ENCODE assay signal across 10 cellular contexts in genomic region chr7:128827971-128828711, GRCh38. TPM values are rescaled to one million over a fixed set of nuclear protein-coding genes. Genes with fewer than 3 reads are reported as not detected.
DNase-seq lines count a peak whose midpoint lies in the region; ATAC-seq and TF ChIP-seq lines count a peak whose summit lies in the region.
"Had no signal": no experiment of that assay in that cellular context is flagged by ENCODE, and none has a peak within 500 bp of the region (broad histone marks: within the 10 kb centered on the region; RNA-seq: fewer than 3 reads in every experiment).

No MANE protein-coding gene starts in this region.

- H3K4me3 ChIP-seq in fibroblast of lung (replicated peaks in 1 of 4; ENCODE audit: control extremely low read depth in 1 of 4, insufficient read depth in 1 of 4, low read depth in 3 of 4, low read length in 4 of 4) (no peak overlapping the region), spleen (no peak overlapping the region)
- H3K4me3 ChIP-seq: BLaER1, ovary had no signal

- H3K27ac Mint-ChIP-seq in neural crest cell (ENCODE audit: unreplicated experiment), result no peak overlapping the region
- no peak overlapping the region for H3K27ac Mint-ChIP-seq in stimulated activated effector memory CD8-positive, alpha-beta T cell treated with anti-CD3 and anti-CD28 coated beads, Interleukin-12 subunit alpha, Interleukin-12 subunit beta, amount 100 ng/mL, for 72 hours

- H3K27ac ChIP-seq in fibroblast of lung (ENCODE audit: insufficient read depth, low read length) (peak overlapping the region; percentile 35), spleen (no peak overlapping the region)
- H3K27ac ChIP-seq: BLaER1, ovary had no signal

- H3K27me3 ChIP-seq in fibroblast of lung (ENCODE audit: control insufficient read depth, insufficient read depth, low read length) (no peaks in the 10 kb centered on the region), spleen (replicated peaks in 1 of 7) (peaks cover 4 to 76% (median 47%) of the 10 kb centered on the region in 7 donors)
- H3K27me3 ChIP-seq: ovary had no signal

- no peak overlapping the region for H2AFZ ChIP-seq in fibroblast of lung (ENCODE audit: low read length)

- H3K36me3 ChIP-seq in fibroblast of lung (ENCODE audit: control insufficient read depth, insufficient read depth, low read length) (no peaks in the 10 kb centered on the region), spleen (no peaks in the 10 kb centered on the region)
- H3K36me3 ChIP-seq: BLaER1, ovary had no signal

- no peak for TF ChIP-seq POLR2A in spleen (IDR thresholded peaks at IDR 0.05)

- no peak for TF ChIP-seq CTCF in fibroblast of lung (conservative IDR thresholded peaks at IDR 0.05 in 1 of 2, IDR thresholded peaks at IDR 0.05 in 1 of 2; ENCODE audit: low read depth in 1 of 2, low read length in 2 of 2)
- no peak for TF ChIP-seq CTCF in neural crest cell (conservative IDR thresholded peaks at IDR 0.05)
- no peak for TF ChIP-seq CTCF in spleen (IDR thresholded peaks at IDR 0.05 in 8 of 11, conservative IDR thresholded peaks at IDR 0.05 in 3 of 11)

- no peaks in the 10 kb centered on the region for H4K20me1 ChIP-seq in fibroblast of lung (ENCODE audit: control insufficient read depth, extremely low read depth, insufficient read depth, low read length)
- H4K20me1 ChIP-seq: BLaER1 had no signal

- H3K4me3 Mint-ChIP-seq in neural crest cell, result peak overlapping the region; percentile 52
- no peak overlapping the region for H3K4me3 Mint-ChIP-seq in stimulated activated effector memory CD8-positive, alpha-beta T cell treated with anti-CD3 and anti-CD28 coated beads, Interleukin-12 subunit alpha, Interleukin-12 subunit beta, amount 100 ng/mL, for 72 hours

- H3K27me3 Mint-ChIP-seq in neural crest cell (ENCODE audit: low read depth), result peaks cover 39% of the 10 kb centered on the region

- H3K4me1 ChIP-seq in fibroblast of lung (ENCODE audit: control insufficient read depth, extremely low read depth, insufficient read depth, low read length), result peaks cover 23% of the 10 kb centered on the region
- peaks cover 16 to 39% (median 29%) of the 10 kb centered on the region in 6 donors for H3K4me1 ChIP-seq in spleen

- DNase-seq in AG08395 (ENCODE audit: low spot score), result peak; percentile 69
- peak; percentile 82 for DNase-seq in RPMI7951 (ENCODE audit: low read depth)
- peak; percentile 67 to 91 for DNase-seq in fibroblast of lung (ENCODE audit: low read depth in 2 of 2)
- DNase-seq in neural crest cell (ENCODE audit: low read depth, low spot score), result no peak
- no peak for DNase-seq in stimulated activated effector memory CD8-positive, alpha-beta T cell treated with anti-CD3 and anti-CD28 coated beads, Interleukin-12 subunit alpha, Interleukin-12 subunit beta, amount 100 ng/mL, for 72 hours (ENCODE audit: low spot score in 2 of 2)
- no peak for DNase-seq in spleen
- no peak for DNase-seq in NCI-H748 treated with DMSO at 0.1 percent for 48 hours (lab: John Stamatoyannopoulos, UW)

- no peak overlapping the region for H3K9ac ChIP-seq in fibroblast of lung (ENCODE audit: insufficient read depth, low read length)
- H3K9ac ChIP-seq: BLaER1 had no signal

- intact Hi-C loops in spleen (cut with DNase I; ENCODE audit: low total_unique reads), result no loop called here

- peaks cover 26% of the 10 kb centered on the region for H3K79me2 ChIP-seq in fibroblast of lung (ENCODE audit: control insufficient read depth, insufficient read depth, low read length)

- peaks cover 17% of the 10 kb centered on the region for H3K4me1 Mint-ChIP-seq in neural crest cell
- H3K4me1 Mint-ChIP-seq in stimulated activated effector memory CD8-positive, alpha-beta T cell treated with anti-CD3 and anti-CD28 coated beads, Interleukin-12 subunit alpha, Interleukin-12 subunit beta, amount 100 ng/mL, for 72 hours, result peaks cover 21% of the 10 kb centered on the region

- no peaks in the 10 kb centered on the region for H3K9me3 Mint-ChIP-seq in neural crest cell
- no peaks in the 10 kb centered on the region for H3K9me3 Mint-ChIP-seq in stimulated activated effector memory CD8-positive, alpha-beta T cell treated with anti-CD3 and anti-CD28 coated beads, Interleukin-12 subunit alpha, Interleukin-12 subunit beta, amount 100 ng/mL, for 72 hours

- H3K9me3 ChIP-seq in fibroblast of lung (ENCODE audit: control insufficient read depth, insufficient read depth, low read depth, low read length), result no peaks in the 10 kb centered on the region
- H3K9me3 ChIP-seq in spleen, result no peaks in the 10 kb centered on the region
- H3K9me3 ChIP-seq: BLaER1, ovary had no signal

- 80 to 93% (median 88%) methylated on average over 10 of the region's 10 CpGs for WGBS in spleen, 5 donors

- no peaks in the 10 kb centered on the region for H3K36me3 Mint-ChIP-seq in neural crest cell (ENCODE audit: low read depth)
- no peaks in the 10 kb centered on the region for H3K36me3 Mint-ChIP-seq in stimulated activated effector memory CD8-positive, alpha-beta T cell treated with anti-CD3 and anti-CD28 coated beads, Interleukin-12 subunit alpha, Interleukin-12 subunit beta, amount 100 ng/mL, for 72 hours

- peak overlapping the region; percentile 54 for H3K4me2 ChIP-seq in fibroblast of lung (ENCODE audit: extremely low read depth, insufficient read depth, low read length)
- H3K4me2 ChIP-seq: BLaER1 had no signal

- ATAC-seq in stimulated activated effector memory CD8-positive, alpha-beta T cell treated with anti-CD3 and anti-CD28 coated beads, Interleukin-12 subunit alpha, Interleukin-12 subunit beta, amount 100 ng/mL, for 72 hours, result no peak
- ATAC-seq in GM19455 (IDR thresholded peaks at IDR 0.05; ENCODE audit: unreplicated experiment), result no peak

RNA-seq across cellular contexts. Expression of gene FLNC, which starts 2.1 kb away (rescaled TPM):
- 6.7 and 11.2 TPM in 2 replicates for total RNA-seq in RPMI7951 (2014; rRNA removed; shearing (Covaris generic))
- total RNA-seq in fibroblast of lung (106 and 191 TPM in 2 replicates), neural crest cell (5.3 and 5.6 TPM in 2 replicates), spleen (1 to 10 TPM in 2 of 7 donors, under 1 TPM in 5; 0.21 to 1.8 (median 0.42) TPM)
- polyA plus RNA-seq in fibroblast of lung (29.3 and 55.3 TPM in 2 replicates), spleen (1 to 10 TPM in 1 of 3 donors, under 1 TPM in 2; 0.42 to 1.7 (median 0.93) TPM)
- 118 and 176 TPM in 2 replicates for polyA plus RNA-seq in fibroblast of lung (2012)
- polyA minus RNA-seq in fibroblast of lung (ENCODE audit: low replicate concordance), result 406 and 608 TPM in 2 replicates

RNA-seq across cellular contexts. Expression of gene ATP6V1F, which starts 34.5 kb away (rescaled TPM):
- total RNA-seq in RPMI7951 (2014; rRNA removed; shearing (Covaris generic)), result 234 TPM in 2 replicates
- total RNA-seq in fibroblast of lung (124 and 128 TPM in 2 replicates), neural crest cell (144 and 149 TPM in 2 replicates), spleen (10 to 100 TPM; 78.3 to 95.5 (median 84.5) TPM)
- polyA plus RNA-seq in fibroblast of lung (167 and 243 TPM in 2 replicates), spleen (100 to 1,000 TPM; 205 to 285 (median 262) TPM)
- 265 and 296 TPM in 2 replicates for polyA plus RNA-seq in fibroblast of lung (2012)
- 67.5 and 82.7 TPM in 2 replicates for polyA minus RNA-seq in fibroblast of lung (ENCODE audit: low replicate concordance)

RNA-seq across cellular contexts. Expression of gene CCDC136, which starts 36.4 kb away (rescaled TPM):
- 2.8 and 3.8 TPM in 2 replicates for total RNA-seq in RPMI7951 (2014; rRNA removed; shearing (Covaris generic))
- total RNA-seq in fibroblast of lung (4.9 and 12.1 TPM in 2 replicates), neural crest cell (70.6 and 72.2 TPM in 2 replicates), spleen (1 to 10 TPM; 4.0 to 9.8 (median 5.5) TPM)
- polyA plus RNA-seq in fibroblast of lung (8.3 and 11.8 TPM in 2 replicates), spleen (1 to 10 TPM in 2 of 3 donors, under 1 TPM in 1; 0.77 to 2.2 (median 1.7) TPM)
- polyA plus RNA-seq in fibroblast of lung (2012), result 5.5 and 8.8 TPM in 2 replicates
- polyA minus RNA-seq in fibroblast of lung (ENCODE audit: low replicate concordance), result 5.8 and 8.0 TPM in 2 replicates

RNA-seq across cellular contexts. Expression of gene OPN1SW, which starts 52.5 kb away (rescaled TPM):
- total RNA-seq in RPMI7951 (2014; rRNA removed; shearing (Covaris generic)), result not detected in 2 replicates
- total RNA-seq in fibroblast of lung (not detected in 2 replicates), neural crest cell (not detected in 2 replicates), spleen (not detected)
- polyA plus RNA-seq in fibroblast of lung (not detected in 2 replicates), spleen (not detected)
- polyA plus RNA-seq in fibroblast of lung (2012), result 0.28 and 0.31 TPM in 2 replicates
- polyA minus RNA-seq in fibroblast of lung (ENCODE audit: low replicate concordance), result not detected in 2 replicates
- total RNA-seq: ovary had no signal
- polyA plus RNA-seq: ovary had no signal

Comparison
In these comparisons a context has a peak if more than half of its experiments do, and no peak if none do; other contexts are left out.
1. DNase-seq: peak in AG08395 (single experiment), RPMI7951 (single experiment) and fibroblast of lung (2 of 2); none in neural crest cell (single experiment), stimulated activated effector memory CD8-positive, alpha-beta T cell treated with anti-CD3 and anti-CD28 coated beads, Interleukin-12 subunit alpha, Interleukin-12 subunit beta, amount 100 ng/mL, for 72 hours (0 of 2), spleen (single experiment) and NCI-H748 treated with DMSO at 0.1 percent for 48 hours (single experiment).